Comparison of ENCODE assay signal across 8 cellular contexts in the genomic region with DNA sequence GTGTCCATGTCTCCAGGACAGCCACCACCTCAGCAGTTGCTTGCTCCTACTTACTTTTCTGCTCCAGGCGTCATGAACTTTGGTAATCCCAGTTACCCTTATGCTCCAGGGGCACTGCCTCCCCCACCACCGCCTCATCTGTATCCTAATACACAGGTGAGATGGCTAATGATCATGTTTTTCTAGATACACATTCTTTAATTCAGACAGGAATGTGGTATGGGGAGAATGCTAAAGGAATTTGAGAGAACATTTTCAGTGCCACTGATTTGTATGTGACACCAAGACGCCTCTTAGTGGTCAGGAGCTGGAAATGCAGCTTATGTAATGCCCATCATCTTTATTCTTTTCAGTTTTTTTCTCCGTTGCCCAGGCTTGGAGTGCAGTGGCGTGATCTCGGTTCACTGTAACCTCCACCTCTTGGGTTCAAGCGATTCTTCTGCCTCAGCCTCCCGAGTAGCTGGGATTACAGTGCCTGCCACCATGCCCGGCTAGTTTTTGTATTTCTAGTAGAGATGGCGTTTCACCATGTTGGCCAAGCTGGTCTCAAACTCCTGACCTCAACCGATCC. TPM values are rescaled to one million over a fixed set of nuclear protein-coding genes. Genes with fewer than 3 reads are reported as not detected.
A peak's percentile ranks its signal among the peaks of the same experiment; 100 is the strongest.
DNase-seq lines count a peak whose midpoint lies in the region; ATAC-seq lines count a peak whose summit lies in the region.

No MANE protein-coding gene starts in this region.

- H3K27ac Mint-ChIP-seq in stimulated activated naive CD8-positive, alpha-beta T cell treated with anti-CD3 and anti-CD28 coated beads, Interleukin-15, amount 100 ng/mL, for 72 hours: peak overlapping the region in 1 of 2 donors; percentile 43

- DNase-seq in DMS 273 (lab: John Stamatoyannopoulos, UW; ENCODE audit: unreplicated experiment) (peak; percentile 67), DMS 273 treated with DMSO at 0.1 percent for 48 hours (lab: John Stamatoyannopoulos, UW) (no peak), KG1 (lab: John Stamatoyannopoulos, UW) (peak; percentile 33), SK-MEL-5 (ENCODE audit: low read depth, low spot score) (peak; percentile 75), islet precursor cell (peak; percentile 72), UCSD-AML1 (lab: John Stamatoyannopoulos, UW; ENCODE audit: unreplicated experiment) (no peak)
- DNase-seq in central memory CD4-positive, alpha-beta T cell: peak; percentile 58
- peak in 1 of 2 donors; percentile 30 for DNase-seq in stimulated activated naive CD8-positive, alpha-beta T cell treated with anti-CD3 and anti-CD28 coated beads, Interleukin-15, amount 100 ng/mL, for 72 hours

- H3K9me3 Mint-ChIP-seq in stimulated activated naive CD8-positive, alpha-beta T cell treated with anti-CD3 and anti-CD28 coated beads, Interleukin-15, amount 100 ng/mL, for 72 hours: no peaks in the 10 kb centered on the region

- peak; percentile 60 for ATAC-seq in stimulated activated naive CD8-positive, alpha-beta T cell treated with anti-CD3 and anti-CD28 coated beads, Interleukin-15, amount 100 ng/mL, for 72 hours

- peaks cover 10% of the 10 kb centered on the region for H3K4me1 Mint-ChIP-seq in stimulated activated naive CD8-positive, alpha-beta T cell treated with anti-CD3 and anti-CD28 coated beads, Interleukin-15, amount 100 ng/mL, for 72 hours

- H3K4me3 Mint-ChIP-seq in stimulated activated naive CD8-positive, alpha-beta T cell treated with anti-CD3 and anti-CD28 coated beads, Interleukin-15, amount 100 ng/mL, for 72 hours: no peak overlapping the region

- H3K27me3 Mint-ChIP-seq in stimulated activated naive CD8-positive, alpha-beta T cell treated with anti-CD3 and anti-CD28 coated beads, Interleukin-15, amount 100 ng/mL, for 72 hours: no peaks in the 10 kb centered on the region

- in situ Hi-C loops in SK-MEL-5 (cut with HindIII; ENCODE audit: low pct_unique_long_range_greater_than_20kb, low sequenced_read_pairs): no loop called here

RNA-seq across cellular contexts. Expression of a gene that starts 8.9 kb away (rescaled TPM):
- 1.9 and 2.4 TPM in 2 replicates for total RNA-seq in SK-MEL-5 (2014; rRNA removed; shearing (Covaris generic))
- polyA plus RNA-seq in SK-MEL-5 (2015; cell fraction: cytosol; rRNA removed): 4.5 and 7.9 TPM in 2 replicates
- polyA plus RNA-seq in SK-MEL-5 (2015; cell fraction: nucleus; rRNA removed): 16.9 and 21.1 TPM in 2 replicates

RNA-seq across cellular contexts. Expression of a gene that starts 28.0 kb away (rescaled TPM):
- 26.4 and 32.0 TPM in 2 replicates for total RNA-seq in SK-MEL-5 (2014; rRNA removed; shearing (Covaris generic))
- 37.8 and 44.1 TPM in 2 replicates for polyA plus RNA-seq in SK-MEL-5 (2015; cell fraction: cytosol; rRNA removed)
- 94.2 and 105 TPM in 2 replicates for polyA plus RNA-seq in SK-MEL-5 (2015; cell fraction: nucleus; rRNA removed)

RNA-seq across cellular contexts. Expression of a gene that starts 46.6 kb away (rescaled TPM):
- total RNA-seq in SK-MEL-5 (2014; rRNA removed; shearing (Covaris generic)): 43.3 and 48.9 TPM in 2 replicates
- 41.3 and 45.2 TPM in 2 replicates for polyA plus RNA-seq in SK-MEL-5 (2015; cell fraction: cytosol; rRNA removed)
- polyA plus RNA-seq in SK-MEL-5 (2015; cell fraction: nucleus; rRNA removed): 151 and 168 TPM in 2 replicates

RNA-seq across cellular contexts. Expression of a gene that starts 50.8 kb away (rescaled TPM):
- total RNA-seq in SK-MEL-5 (2014; rRNA removed; shearing (Covaris generic)): 5.1 and 5.7 TPM in 2 replicates
- polyA plus RNA-seq in SK-MEL-5 (2015; cell fraction: cytosol; rRNA removed): 14.2 and 17.2 TPM in 2 replicates
- 6.0 and 12.9 TPM in 2 replicates for polyA plus RNA-seq in SK-MEL-5 (2015; cell fraction: nucleus; rRNA removed)

Comparison
In these comparisons a context has a peak if more than half of its experiments do, and no peak if none do; other contexts are left out.
1. DNase-seq: peak in DMS 273 (single experiment), KG1 (single experiment), SK-MEL-5 (single experiment), central memory CD4-positive, alpha-beta T cell (single experiment) and islet precursor cell (single experiment); none in DMS 273 treated with DMSO at 0.1 percent for 48 hours (single experiment) and UCSD-AML1 (single experiment).